ENCODE assay signal across 19 cellular contexts in the genomic region with DNA sequence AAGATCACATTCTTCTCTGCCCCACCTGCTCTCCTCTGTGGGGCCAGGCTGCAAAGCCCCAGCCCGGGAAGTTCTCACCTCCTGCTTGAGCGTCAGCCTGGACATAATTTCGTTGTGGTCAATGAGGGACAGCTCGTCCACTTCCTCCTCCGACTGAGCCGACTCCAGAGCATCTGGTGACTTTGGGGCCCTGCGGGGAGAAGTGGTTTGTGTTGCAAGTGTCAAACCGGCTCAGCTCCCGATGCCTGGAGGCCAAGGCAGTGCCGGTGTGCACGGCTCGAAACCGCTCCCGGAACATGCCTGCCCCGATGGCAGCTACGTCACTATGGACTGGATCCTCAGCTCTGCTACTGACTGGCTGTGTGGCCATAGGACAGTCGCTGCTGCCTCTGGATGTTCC. TPM values are rescaled to one million over a fixed set of nuclear protein-coding genes. Genes with fewer than 3 reads are reported as not detected.
DNase-seq lines count a peak whose midpoint lies in the region; ATAC-seq, FAIRE-seq and TF ChIP-seq lines count a peak whose summit lies in the region.
"Had no signal": no experiment of that assay in that cellular context is flagged by ENCODE, and none has a peak within 500 bp of the region (broad histone marks: within the 10 kb centered on the region; RNA-seq: fewer than 3 reads in every experiment).

No MANE protein-coding gene starts in this region.

- TF ChIP-seq EP300 in HepG2 (IDR thresholded peaks at IDR 0.05; ENCODE audit: low read depth in 2 of 2, low read length in 2 of 2), result no peak
- no peak for TF ChIP-seq EP300 in HepG2 (CRISPR knock-in tag; IDR thresholded peaks at IDR 0.05; ENCODE audit: borderline replicate concordance)
- TF ChIP-seq EP300 in gastroesophageal sphincter (IDR thresholded peaks at IDR 0.05), result no peak

- CTCF ChIA-PET in HepG2 (lab: Yijun Ruan, JAX; ENCODE audit: low intra/inter-chr PET ratio, low total read pairs), result no interaction called here
- CTCF ChIA-PET in activated CD4-positive, alpha-beta T cell treated with anti-CD3 and anti-CD28 coated beads for 36 hours (lab: Charles Lee), result interaction anchor here (0.6 kb wide), 3 partner anchors 146 to 655 kb away, joined by 3 to 4 read pairs (median 4); no protein-coding TSS in a partner anchor

- TF ChIP-seq POLR2A in right lobe of liver (IDR thresholded peaks at IDR 0.05) (no peak), HepG2 (IDR thresholded peaks at IDR 0.05; ENCODE audit: insufficient read depth in 1 of 2, low read depth in 2 of 2, low read length in 2 of 2) (no peak), gastroesophageal sphincter (IDR thresholded peaks at IDR 0.05) (no peak)

- no peak overlapping the region for H2AFZ ChIP-seq in HepG2 (ENCODE audit: low read length)

- BruUV-seq in HepG2 (replicated peaks; lab: Mats Ljungman, UMichigan), result no TSS peak

- no peaks in the 10 kb centered on the region for H3K27me3 Mint-ChIP-seq in natural killer cell (ENCODE audit: low read depth in 2 of 2)
- H3K27me3 Mint-ChIP-seq in activated CD4-positive, alpha-beta T cell treated with anti-CD3 and anti-CD28 coated beads for 36 hours, result no peaks in the 10 kb centered on the region
- H3K27me3 Mint-ChIP-seq in stimulated activated naive CD8-positive, alpha-beta T cell treated with anti-CD3 and anti-CD28 coated beads, Interleukin-15, amount 100 ng/mL, for 72 hours, result no peaks in the 10 kb centered on the region
- H3K27me3 Mint-ChIP-seq: activated naive CD8-positive, alpha-beta T cell treated with anti-CD3 and anti-CD28 coated beads, Interleukin-2, amount 50 U/mL, for 24 hours had no signal

- peaks cover 11 to 17% of the 10 kb centered on the region in 2 donors for H3K4me1 Mint-ChIP-seq in natural killer cell
- no peaks in the 10 kb centered on the region for H3K4me1 Mint-ChIP-seq in activated CD4-positive, alpha-beta T cell treated with anti-CD3 and anti-CD28 coated beads for 36 hours
- peaks cover 1% of the 10 kb centered on the region for H3K4me1 Mint-ChIP-seq in stimulated activated naive CD8-positive, alpha-beta T cell treated with anti-CD3 and anti-CD28 coated beads, Interleukin-15, amount 100 ng/mL, for 72 hours
- H3K4me1 Mint-ChIP-seq: activated naive CD8-positive, alpha-beta T cell treated with anti-CD3 and anti-CD28 coated beads, Interleukin-2, amount 50 U/mL, for 24 hours; nephron had no signal

- intact Hi-C loops in right lobe of liver (cut with DNase I) (no loop called here), HepG2 (cut with micrococcal nuclease; ENCODE audit: unreplicated experiment) (no loop called here), natural killer cell (cut with micrococcal nuclease) (loop anchor here (10.0 kb wide), 1 partner anchor 647 kb away; no protein-coding TSS in a partner anchor)
- intact Hi-C loops in activated CD4-positive, alpha-beta T cell treated with anti-CD3 and anti-CD28 coated beads for 36 hours (cut with DNase I, micrococcal nuclease), result no loop called here

- H3K4me3 ChIP-seq in right lobe of liver (no peak overlapping the region), HepG2 (replicated peaks in 1 of 3; ENCODE audit: insufficient read depth in 1 of 3, low read depth in 2 of 3, low read length in 3 of 3) (no peak overlapping the region), gastroesophageal sphincter (no peak overlapping the region)
- H3K4me3 ChIP-seq: A549 had no signal

- H3K9ac ChIP-seq in HepG2 (ENCODE audit: insufficient read depth, low read depth, low read length), result no peak overlapping the region

- ATAC-seq in right lobe of liver (peak; percentile 49 to 63 (median 53)), HepG2 (no peak), gastroesophageal sphincter (peak; percentile 66), natural killer cell (peak in 2 of 3 donors; percentile 26 to 71)
- no peak for ATAC-seq in activated CD4-positive, alpha-beta T cell treated with anti-CD3 and anti-CD28 coated beads for 36 hours
- ATAC-seq in stimulated activated naive CD8-positive, alpha-beta T cell treated with anti-CD3 and anti-CD28 coated beads, Interleukin-15, amount 100 ng/mL, for 72 hours, result no peak
- ATAC-seq: A549; activated naive CD8-positive, alpha-beta T cell treated with anti-CD3 and anti-CD28 coated beads, Interleukin-2, amount 50 U/mL, for 24 hours; Panc1 had no signal

- no peaks in the 10 kb centered on the region for H3K79me2 ChIP-seq in HepG2 (ENCODE audit: insufficient read depth, low read length)

- H3K36me3 Mint-ChIP-seq in natural killer cell, result no peaks in the 10 kb centered on the region
- peaks cover 19% of the 10 kb centered on the region for H3K36me3 Mint-ChIP-seq in activated CD4-positive, alpha-beta T cell treated with anti-CD3 and anti-CD28 coated beads for 36 hours (ENCODE audit: low read depth)

- TF ChIP-seq CTCF in right lobe of liver (IDR thresholded peaks at IDR 0.05), result no peak
- no peak for TF ChIP-seq CTCF in HepG2 (CRISPR knock-in tag; IDR thresholded peaks at IDR 0.05)
- no peak for TF ChIP-seq CTCF in gastroesophageal sphincter (IDR thresholded peaks at IDR 0.05)
- TF ChIP-seq CTCF in natural killer cell (IDR thresholded peaks at IDR 0.05), result no peak

- peak in 2 of 3 donors; percentile 72 to 74 for DNase-seq in right lobe of liver
- DNase-seq in HepG2 (ENCODE audit: low spot score), result no peak
- no peak for DNase-seq in natural killer cell
- no peak for DNase-seq in activated CD4-positive, alpha-beta T cell treated with anti-CD3 and anti-CD28 coated beads for 36 hours
- no peak for DNase-seq in stimulated activated naive CD8-positive, alpha-beta T cell treated with anti-CD3 and anti-CD28 coated beads, Interleukin-15, amount 100 ng/mL, for 72 hours
- DNase-seq in DMS 273 treated with DMSO at 0.1 percent for 48 hours (lab: John Stamatoyannopoulos, UW), result no peak
- no peak for DNase-seq in SW 1271 (lab: John Stamatoyannopoulos, UW)
- DNase-seq: activated naive CD8-positive, alpha-beta T cell treated with anti-CD3 and anti-CD28 coated beads, Interleukin-2, amount 50 U/mL, for 24 hours; dermis blood vessel endothelial cell; islet precursor cell had no signal

- no peaks in the 10 kb centered on the region for H3K4me1 ChIP-seq in right lobe of liver
- peaks cover 36% of the 10 kb centered on the region for H3K4me1 ChIP-seq in HepG2 (ENCODE audit: insufficient read depth, low read length)
- H3K4me1 ChIP-seq in gastroesophageal sphincter, result no peaks in the 10 kb centered on the region

- POLR2A ChIA-PET in HepG2 (lab: Yijun Ruan, JAX), result no interaction called here
- POLR2A ChIA-PET in activated CD4-positive, alpha-beta T cell treated with anti-CD3 and anti-CD28 coated beads for 36 hours (lab: Charles Lee), result no interaction called here

- H3K27me3 ChIP-seq in right lobe of liver (no peaks in the 10 kb centered on the region), HepG2 (ENCODE audit: control insufficient read depth in 1 of 2, insufficient read depth in 2 of 2, low read length in 2 of 2) (no peaks in the 10 kb centered on the region), gastroesophageal sphincter (no peaks in the 10 kb centered on the region)

- H3K36me3 ChIP-seq in right lobe of liver (peaks cover 0 to 43% (median 10%) of the 10 kb centered on the region in 4 donors), HepG2 (replicated peaks in 1 of 2; ENCODE audit: control insufficient read depth in 1 of 2, insufficient read depth in 2 of 2, low read length in 2 of 2) (peaks cover 19 to 42% of the 10 kb centered on the region in 2 experiments; a peak in 4 of 5 replicates), gastroesophageal sphincter (peaks cover 0 to 99% of the 10 kb centered on the region in 2 donors)

- in situ Hi-C loops in HepG2 (cut with HindIII; ENCODE audit: extremely low pct_ligation_motif_present, low pct_unique_long_range_greater_than_20kb), result loop anchor here (25.0 kb wide), 1 partner anchor 639 kb away; no protein-coding TSS in a partner anchor

- no peak for FAIRE-seq in HepG2 (lab: Jason Lieb, UNC)
- FAIRE-seq: A549, D721Med, urothelium cell line had no signal

- H3K9me3 Mint-ChIP-seq in natural killer cell, result no peaks in the 10 kb centered on the region
- no peaks in the 10 kb centered on the region for H3K9me3 Mint-ChIP-seq in activated CD4-positive, alpha-beta T cell treated with anti-CD3 and anti-CD28 coated beads for 36 hours (ENCODE audit: low read depth)
- H3K9me3 Mint-ChIP-seq in stimulated activated naive CD8-positive, alpha-beta T cell treated with anti-CD3 and anti-CD28 coated beads, Interleukin-15, amount 100 ng/mL, for 72 hours, result no peaks in the 10 kb centered on the region
- H3K9me3 Mint-ChIP-seq: activated naive CD8-positive, alpha-beta T cell treated with anti-CD3 and anti-CD28 coated beads, Interleukin-2, amount 50 U/mL, for 24 hours; nephron; T-helper 2 cell treated with Interferon-gamma antibody and Interleukin-4, amounts not matched to agents 5 μg/mL and 100 μg/mL, for 36 hours had no signal

- no peak overlapping the region for H3K4me2 ChIP-seq in HepG2 (ENCODE audit: low read depth, low read length)
- H3K4me2 ChIP-seq: A549 had no signal

- H3K9me3 ChIP-seq in right lobe of liver (no peaks in the 10 kb centered on the region), HepG2 (ENCODE audit: low read length) (no peaks in the 10 kb centered on the region), gastroesophageal sphincter (no peaks in the 10 kb centered on the region)
- H3K9me3 ChIP-seq: A549 had no signal

- peak overlapping the region in 1 of 3 donors; percentile 63 for H3K27ac ChIP-seq in right lobe of liver
- H3K27ac ChIP-seq in HepG2 (ENCODE audit: extremely low read length, insufficient read depth, low read length), result no peak overlapping the region
- H3K27ac ChIP-seq in gastroesophageal sphincter, result no peak overlapping the region
- H3K27ac ChIP-seq: A549 had no signal

- no peaks in the 10 kb centered on the region for H4K20me1 ChIP-seq in HepG2 (ENCODE audit: insufficient read depth, low read length)

- peak overlapping the region in 1 of 2 donors; percentile 41 for H3K27ac Mint-ChIP-seq in natural killer cell
- H3K27ac Mint-ChIP-seq in activated CD4-positive, alpha-beta T cell treated with anti-CD3 and anti-CD28 coated beads for 36 hours, result no peak overlapping the region
- no peak overlapping the region for H3K27ac Mint-ChIP-seq in stimulated activated naive CD8-positive, alpha-beta T cell treated with anti-CD3 and anti-CD28 coated beads, Interleukin-15, amount 100 ng/mL, for 72 hours
- H3K27ac Mint-ChIP-seq: activated naive CD8-positive, alpha-beta T cell treated with anti-CD3 and anti-CD28 coated beads, Interleukin-2, amount 50 U/mL, for 24 hours; nephron; T-helper 2 cell treated with Interferon-gamma antibody and Interleukin-4, amounts not matched to agents 5 μg/mL and 100 μg/mL, for 36 hours had no signal

- H3K4me3 Mint-ChIP-seq in natural killer cell, result no peak overlapping the region
- H3K4me3 Mint-ChIP-seq in activated CD4-positive, alpha-beta T cell treated with anti-CD3 and anti-CD28 coated beads for 36 hours, result no peak overlapping the region
- H3K4me3 Mint-ChIP-seq in stimulated activated naive CD8-positive, alpha-beta T cell treated with anti-CD3 and anti-CD28 coated beads, Interleukin-15, amount 100 ng/mL, for 72 hours, result no peak overlapping the region
- H3K4me3 Mint-ChIP-seq: activated naive CD8-positive, alpha-beta T cell treated with anti-CD3 and anti-CD28 coated beads, Interleukin-2, amount 50 U/mL, for 24 hours; nephron; T-helper 2 cell treated with Interferon-gamma antibody and Interleukin-4, amounts not matched to agents 5 μg/mL and 100 μg/mL, for 36 hours had no signal

- WGBS in right lobe of liver (ENCODE audit: insufficient coverage, low coverage, low lambda C conversion rate, missing lambda C conversion rate), result 80% methylated on average over 3 of the region's 17 CpGs
- WGBS in HepG2 (ENCODE audit: low lambda C conversion rate), result 98% methylated on average over 7 of the region's 17 CpGs
- 69% methylated on average over 9 of the region's 17 CpGs; no CpG with 5 or more reads in 1 of the 2 donors for WGBS in gastroesophageal sphincter (ENCODE audit: low coverage in 1 of 2), 2 donors

- no peak for TF ChIP-seq RAD21 in HepG2 (CRISPR knock-in tag; IDR thresholded peaks at IDR 0.05)

RNA-seq across cellular contexts. Expression of a gene that starts 52.8 kb away (rescaled TPM):
- total RNA-seq in right lobe of liver (1 to 10 TPM in 4 of 6 experiments, under 1 TPM in 2; 0.25 to 7.3 (median 2.4) TPM), HepG2 (2016; rRNA removed; fragmentation: Illumina TruSeq; extraction: Trizol) (not detected in 2 replicates), gastroesophageal sphincter (not detected), natural killer cell (not detected)
- total RNA-seq in HepG2 (2016; cell fraction: cytosol; rRNA removed; fragmentation: Illumina TruSeq; extraction: Trizol; ENCODE audit: low read depth), result not detected in 2 replicates
- not detected in 2 replicates for total RNA-seq in HepG2 (2016; cell fraction: insoluble cytoplasmic fraction; rRNA removed; fragmentation: Illumina TruSeq; extraction: Trizol)
- not detected in 2 replicates for total RNA-seq in HepG2 (2016; cell fraction: membrane; rRNA removed; fragmentation: Illumina TruSeq; extraction: Trizol)
- total RNA-seq in HepG2 (2016; cell fraction: nucleus; rRNA removed; fragmentation: Illumina TruSeq; extraction: Trizol), result not detected in 2 replicates
- polyA plus RNA-seq in HepG2 (2011; rRNA removed), result not detected in 2 replicates
- not detected in 2 replicates for polyA plus RNA-seq in HepG2 (2011; cell fraction: cytosol; rRNA removed)
- polyA plus RNA-seq in HepG2 (2011; cell fraction: nucleus; rRNA removed), result not detected in 2 replicates
- not detected in 2 replicates for polyA plus RNA-seq in HepG2 (2012)
- not detected in 2 replicates for polyA plus RNA-seq in HepG2 (2016; cell fraction: cytosol; fragmentation: Illumina TruSeq; extraction: Trizol; ENCODE audit: low read depth)
- polyA plus RNA-seq in HepG2 (2016; cell fraction: insoluble cytoplasmic fraction; fragmentation: Illumina TruSeq; extraction: Trizol; ENCODE audit: low read depth), result not detected in 2 replicates
- not detected in 2 replicates for polyA plus RNA-seq in HepG2 (2016; cell fraction: membrane; fragmentation: Illumina TruSeq; extraction: Trizol; ENCODE audit: low read depth)
- not detected in 2 replicates for polyA plus RNA-seq in HepG2 (2016; cell fraction: nucleus; fragmentation: Illumina TruSeq; extraction: Trizol; ENCODE audit: insufficient read depth, low read depth)
- polyA minus RNA-seq in HepG2 (2011; rRNA and poly(A)+ RNA removed; ENCODE audit: low replicate concordance), result not detected in 2 replicates
- not detected in 2 replicates for polyA minus RNA-seq in HepG2 (2011; cell fraction: cytosol; rRNA and poly(A)+ RNA removed)
- polyA minus RNA-seq in HepG2 (2011; cell fraction: nucleus; rRNA and poly(A)+ RNA removed), result not detected in 2 replicates
- not detected for total RNA-seq in activated CD4-positive, alpha-beta T cell treated with anti-CD3 and anti-CD28 coated beads for 36 hours
- total RNA-seq: activated CD8-positive, alpha-beta memory T cell treated with anti-CD3 and anti-CD28 coated beads for 36 hours; dermis blood vessel endothelial cell; M059J had no signal

Comparison
In these comparisons a context has a peak if more than half of its experiments do, and no peak if none do; other contexts are left out.
1. ATAC-seq: peak in right lobe of liver (4 of 4), gastroesophageal sphincter (single experiment) and natural killer cell (2 of 3); none in HepG2 (single experiment), activated CD4-positive, alpha-beta T cell treated with anti-CD3 and anti-CD28 coated beads for 36 hours (single experiment) and stimulated activated naive CD8-positive, alpha-beta T cell treated with anti-CD3 and anti-CD28 coated beads, Interleukin-15, amount 100 ng/mL, for 72 hours (single experiment).
2. DNase-seq: peak in right lobe of liver (2 of 3); none in HepG2 (single experiment), natural killer cell (single experiment), activated CD4-positive, alpha-beta T cell treated with anti-CD3 and anti-CD28 coated beads for 36 hours (single experiment), stimulated activated naive CD8-positive, alpha-beta T cell treated with anti-CD3 and anti-CD28 coated beads, Interleukin-15, amount 100 ng/mL, for 72 hours (0 of 2), DMS 273 treated with DMSO at 0.1 percent for 48 hours (single experiment) and SW 1271 (0 of 2).